In the genomic region with DNA sequence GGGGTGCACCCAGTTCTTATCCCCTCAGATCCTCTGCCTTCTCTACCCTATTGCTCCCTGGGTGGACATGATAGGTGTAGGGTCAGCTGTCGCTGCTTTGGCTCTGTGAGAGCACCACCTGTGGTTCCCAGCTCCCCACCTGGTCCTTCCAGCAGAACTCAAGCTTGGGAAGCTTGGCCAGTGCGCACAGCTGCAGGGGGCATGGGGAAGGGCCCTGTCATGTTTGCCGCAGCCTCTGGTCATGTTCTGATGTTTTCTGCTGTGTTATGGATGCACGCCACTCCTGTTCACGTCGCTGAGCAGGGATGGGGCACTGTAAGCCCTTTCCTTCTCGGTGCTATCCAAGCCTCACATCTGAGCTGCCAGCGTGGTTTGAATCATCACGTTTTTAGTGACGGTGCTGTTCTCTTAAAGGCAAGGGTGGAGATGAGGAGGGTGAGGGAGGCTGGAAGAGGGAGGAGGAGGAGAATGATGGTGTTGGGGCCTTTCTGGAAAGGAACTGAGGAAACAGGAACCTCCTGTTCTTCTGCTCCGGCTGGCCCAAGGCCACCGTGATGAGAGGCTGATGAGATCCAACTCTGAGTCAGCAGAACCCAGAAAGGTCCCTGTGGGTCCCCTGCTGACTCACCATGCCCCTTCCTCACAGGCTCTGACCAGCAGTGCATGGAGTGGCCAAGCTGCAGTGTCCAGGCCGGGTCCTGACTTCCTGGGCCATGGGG, we compare ENCODE assay signal across 18 cellular contexts.
DNase-seq lines count a peak whose midpoint lies in the region; ATAC-seq and TF ChIP-seq lines count a peak whose summit lies in the region.
"Had no signal": no experiment of that assay in that cellular context is flagged by ENCODE, and none has a peak within 500 bp of the region (broad histone marks: within the 10 kb centered on the region; RNA-seq: fewer than 3 reads in every experiment).

No MANE protein-coding gene starts in this region.

- peak overlapping the region; percentile 31 for H3K9ac ChIP-seq in mesenchymal stem cell (ENCODE audit: low read length)
- H3K9ac ChIP-seq in skeletal muscle satellite cell (ENCODE audit: low read depth, low read length), result no peak overlapping the region

- in situ Hi-C loops in GM13976 (cut with MboI; ENCODE audit: low sequenced_read_pairs, unreplicated experiment), result no loop called here

- no peak overlapping the region for H2BK5ac ChIP-seq in mesenchymal stem cell (ENCODE audit: low read depth, low read length, poor library complexity, severe bottlenecking)

- H2BK15ac ChIP-seq in mesenchymal stem cell (ENCODE audit: low read depth, poor library complexity, severe bottlenecking), result no peak overlapping the region

- H4K91ac ChIP-seq in mesenchymal stem cell (ENCODE audit: low read length), result no peak overlapping the region

- H3K36me3 ChIP-seq in gastroesophageal sphincter (no peaks in the 10 kb centered on the region), mesenchymal stem cell (ENCODE audit: control insufficient read depth in 1 of 2, insufficient read depth in 2 of 2, low read depth in 1 of 2, low read length in 2 of 2) (no peaks in the 10 kb centered on the region), skeletal muscle satellite cell (ENCODE audit: insufficient read depth, low read length) (no peaks in the 10 kb centered on the region), uterus (no peaks in the 10 kb centered on the region)
- H3K36me3 ChIP-seq: BE2C, esophagus muscularis mucosa, HAP-1, tibial artery had no signal

- 67 to 70% methylated on average over 3 to 5 of the region's 13 CpGs for WGBS in gastroesophageal sphincter (ENCODE audit: low coverage in 1 of 2), 2 donors
- 84% methylated on average over 13 of the region's 13 CpGs for whole genome bisulfite sequencing in mesenchymal stem cell

- peak; percentile 13 for ATAC-seq in gastroesophageal sphincter
- ATAC-seq: stimulated activated naive B cell treated with anti-CD40 and anti-IgM and Interleukin-4, amounts not matched to agents 10 μg/mL and 1 μg/mL and 100 μg/mL, for 72 hours had no signal

- H2BK12ac ChIP-seq in mesenchymal stem cell (ENCODE audit: low read length in 2 of 2), result no peak overlapping the region

- H2BK120ac ChIP-seq in mesenchymal stem cell (ENCODE audit: low read depth, low read length), result no peak overlapping the region

- H3K27ac ChIP-seq in gastroesophageal sphincter (no peak overlapping the region), mesenchymal stem cell (ENCODE audit: low read length, poor library complexity, severe bottlenecking) (no peak overlapping the region), uterus (no peak overlapping the region)
- H3K27ac ChIP-seq: 22Rv1, esophagus muscularis mucosa, tibial artery had no signal

- no peak overlapping the region for H3K14ac ChIP-seq in mesenchymal stem cell (ENCODE audit: low read length in 2 of 2)

- peaks cover 0 to 9% (median 0%) of the 10 kb centered on the region in 3 donors for H3K4me1 ChIP-seq in gastroesophageal sphincter
- peaks cover 9% of the 10 kb centered on the region for H3K4me1 ChIP-seq in mesenchymal stem cell (ENCODE audit: control insufficient read depth, insufficient read depth, low read depth, low read length)
- H3K4me1 ChIP-seq in skeletal muscle satellite cell (ENCODE audit: control insufficient read depth, insufficient read depth, low read length), result peaks cover 10% of the 10 kb centered on the region
- no peaks in the 10 kb centered on the region for H3K4me1 ChIP-seq in uterus
- H3K4me1 ChIP-seq: BE2C, esophagus muscularis mucosa, HAP-1, tibial artery had no signal

- no peak overlapping the region for H4K8ac ChIP-seq in mesenchymal stem cell (ENCODE audit: low read length)

- H3K18ac ChIP-seq in mesenchymal stem cell (ENCODE audit: low read depth in 1 of 2, low read length in 2 of 2), result no peak overlapping the region

- no peak overlapping the region for H3K4me2 ChIP-seq in mesenchymal stem cell (ENCODE audit: low read length, poor library complexity, severe bottlenecking)
- H3K4me2 ChIP-seq in skeletal muscle satellite cell (ENCODE audit: low read length), result peak overlapping the region; percentile 26

- no peak overlapping the region for H2AFZ ChIP-seq in mesenchymal stem cell (ENCODE audit: low read depth, low read length)

- intact Hi-C loops in uterus (cut with DNase I; ENCODE audit: low total_unique reads), result no loop called here

- H2AK5ac ChIP-seq in mesenchymal stem cell (ENCODE audit: low read length, severe bottlenecking), result no peak overlapping the region

- H3K4ac ChIP-seq in mesenchymal stem cell (ENCODE audit: low read depth in 1 of 2, low read length in 2 of 2), result no peak overlapping the region

- H3K27me3 ChIP-seq in gastroesophageal sphincter, result peaks cover 3% of the 10 kb centered on the region
- H3K27me3 ChIP-seq in mesenchymal stem cell (ENCODE audit: control insufficient read depth in 1 of 2, insufficient read depth in 1 of 2, low read length in 2 of 2), result no peaks in the 10 kb centered on the region
- no peaks in the 10 kb centered on the region for H3K27me3 ChIP-seq in skeletal muscle satellite cell (ENCODE audit: control insufficient read depth, insufficient read depth, low read length)
- H3K27me3 ChIP-seq in uterus, result no peaks in the 10 kb centered on the region
- H3K27me3 ChIP-seq: BE2C, esophagus muscularis mucosa had no signal

- TF ChIP-seq CTCF in gastroesophageal sphincter (IDR thresholded peaks at IDR 0.05) (no peak), uterus (IDR thresholded peaks at IDR 0.05) (no peak), GM13976 (IDR thresholded peaks at IDR 0.05; ENCODE audit: borderline replicate concordance, control extremely low read depth, extremely low read depth, insufficient read depth, missing control alignments) (no peak)

- H3K79me1 ChIP-seq in mesenchymal stem cell (replicated peaks; ENCODE audit: low read length, poor library complexity, severe bottlenecking), result no peaks in the 10 kb centered on the region

- DNase-seq in DMS53 (lab: John Stamatoyannopoulos, UW) (peak; percentile 69), DMS53 treated with DMSO at 0.1 percent for 48 hours (lab: John Stamatoyannopoulos, UW; ENCODE audit: unreplicated experiment) (no peak), mesenchymal stem cell (peak; percentile 24), uterus (no peak), GM13976 (ENCODE audit: low spot score) (no peak), putamen (ENCODE audit: low spot score) (no peak)
- DNase-seq: activated CD4-positive, alpha-beta T cell treated with anti-CD3 and anti-CD28 coated beads for 1 hour; BE2C; kidney; NCI-H69; stimulated activated CD4-positive, alpha-beta T cell treated with anti-CD3 and anti-CD28 coated beads, Interleukin-15, amount 100 ng/mL, for 24 hours; stimulated activated naive B cell treated with anti-CD40 and anti-IgM and Interleukin-4, amounts not matched to agents 10 μg/mL and 1 μg/mL and 100 μg/mL, for 72 hours had no signal

- H3K4me3 ChIP-seq in gastroesophageal sphincter (no peak overlapping the region), mesenchymal stem cell (ENCODE audit: insufficient read depth in 1 of 2, low read depth in 1 of 2, low read length in 2 of 2) (peak overlapping the region in 1 of 2 experiments; percentile 44), skeletal muscle satellite cell (ENCODE audit: low read length) (no peak overlapping the region), uterus (no peak overlapping the region)
- H3K4me3 ChIP-seq: esophagus muscularis mucosa, HAP-1, tibial artery had no signal

- TF ChIP-seq POLR2A in gastroesophageal sphincter (IDR thresholded peaks at IDR 0.05) (no peak), uterus (IDR thresholded peaks at IDR 0.05) (no peak)

- no peak overlapping the region for H3K23ac ChIP-seq in mesenchymal stem cell (ENCODE audit: low read length in 2 of 2)

- no peak for TF ChIP-seq EP300 in gastroesophageal sphincter (IDR thresholded peaks at IDR 0.05)

- H3K9me3 ChIP-seq in gastroesophageal sphincter, result no peaks in the 10 kb centered on the region
- H3K9me3 ChIP-seq in mesenchymal stem cell (ENCODE audit: control insufficient read depth, low read length), result no peaks in the 10 kb centered on the region
- H3K9me3 ChIP-seq in skeletal muscle satellite cell (replicated peaks; ENCODE audit: low read length), result no peaks in the 10 kb centered on the region
- H3K9me3 ChIP-seq in uterus, result no peaks in the 10 kb centered on the region
- H3K9me3 ChIP-seq: BE2C, esophagus muscularis mucosa, HAP-1, tibial artery had no signal

Comparison
In these comparisons a context has a peak if more than half of its experiments do, and no peak if none do; other contexts are left out.
1. DNase-seq: peak in DMS53 (single experiment) and mesenchymal stem cell (single experiment); none in DMS53 treated with DMSO at 0.1 percent for 48 hours (single experiment), uterus (0 of 2), GM13976 (single experiment) and putamen (single experiment).